Comparison of ENCODE assay signal across 3 cellular contexts in the genomic region with DNA sequence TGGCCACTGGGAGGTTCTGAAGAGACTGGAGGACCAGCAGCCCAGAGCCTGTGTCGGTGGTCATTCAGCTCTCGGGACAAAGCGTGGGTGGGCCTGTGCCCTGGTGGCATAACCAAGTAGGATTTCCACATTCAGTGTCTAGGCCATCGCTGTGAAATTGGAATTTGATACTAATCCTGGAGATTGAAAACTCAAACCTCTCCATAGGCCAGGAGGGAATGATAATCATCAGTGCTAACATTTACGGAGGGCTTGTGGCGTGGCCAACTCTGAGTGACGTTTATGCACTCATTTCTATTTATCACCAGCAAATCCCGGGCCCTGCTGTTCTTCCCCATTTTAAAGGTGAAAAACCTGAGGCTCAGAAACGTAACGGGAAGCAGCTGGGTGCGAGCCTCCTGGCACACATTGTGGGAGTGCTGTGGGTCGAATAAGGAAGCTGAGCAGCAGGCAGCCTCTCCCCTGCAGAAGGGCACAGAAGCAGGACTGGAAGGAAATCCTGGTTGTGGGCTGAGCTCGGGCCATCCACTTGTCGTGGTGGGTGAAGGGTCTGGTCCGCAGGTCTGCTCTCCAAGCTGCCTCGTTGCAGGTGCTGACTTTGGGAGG.
TF ChIP-seq lines count a peak whose summit lies in the region.

No MANE protein-coding gene starts in this region.

TF ChIP-seq in A549, 52 proteins besides CTCF, POLR2A, EP300 and RAD21:
- TF ChIP-seq ZNF302 (CRISPR knock-in tag; IDR thresholded peaks at IDR 0.05) (no peak), JUN (IDR thresholded peaks at IDR 0.05) (no peak), CHD4 (IDR thresholded peaks at IDR 0.05; ENCODE audit: borderline replicate concordance) (no peak), JUNB (IDR thresholded peaks at IDR 0.05) (no peak), FOXS1 (CRISPR knock-in tag; IDR thresholded peaks at IDR 0.05) (no peak), KDM1A (IDR thresholded peaks at IDR 0.05; ENCODE audit: low read depth) (no peak), MYC (IDR thresholded peaks at IDR 0.05; ENCODE audit: borderline replicate concordance, low read length) (no peak), EHMT2 (IDR thresholded peaks at IDR 0.05; ENCODE audit: low read depth) (no peak), TFCP2L1 (CRISPR knock-in tag; IDR thresholded peaks at IDR 0.05) (no peak), NPAS2 (CRISPR knock-in tag; IDR thresholded peaks at IDR 0.05; ENCODE audit: borderline replicate concordance) (no peak), GATA3 (IDR thresholded peaks at IDR 0.05; ENCODE audit: borderline replicate concordance) (no peak), TP53 (CRISPR knock-in tag; IDR thresholded peaks at IDR 0.05) (no peak), EHF (CRISPR knock-in tag; IDR thresholded peaks at IDR 0.05) (no peak), MAFK (IDR thresholded peaks at IDR 0.05; ENCODE audit: partially characterized antibody) (no peak), HOXA7 (CRISPR knock-in tag; IDR thresholded peaks at IDR 0.05) (no peak), ZC3H11A (IDR thresholded peaks at IDR 0.05) (no peak), POLR2AphosphoS2 (conservative IDR thresholded peaks at IDR 0.05; ENCODE audit: low read length) (no peak), NR3C1 (IDR thresholded peaks at IDR 0.05) (no peak)
- TF ChIP-seq, protein P1, sequence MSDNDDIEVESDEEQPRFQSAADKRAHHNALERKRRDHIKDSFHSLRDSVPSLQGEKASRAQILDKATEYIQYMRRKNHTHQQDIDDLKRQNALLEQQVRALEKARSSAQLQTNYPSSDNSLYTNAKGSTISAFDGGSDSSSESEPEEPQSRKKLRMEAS (IDR thresholded peaks at IDR 0.05), result no peak
- TF ChIP-seq, protein P2, sequence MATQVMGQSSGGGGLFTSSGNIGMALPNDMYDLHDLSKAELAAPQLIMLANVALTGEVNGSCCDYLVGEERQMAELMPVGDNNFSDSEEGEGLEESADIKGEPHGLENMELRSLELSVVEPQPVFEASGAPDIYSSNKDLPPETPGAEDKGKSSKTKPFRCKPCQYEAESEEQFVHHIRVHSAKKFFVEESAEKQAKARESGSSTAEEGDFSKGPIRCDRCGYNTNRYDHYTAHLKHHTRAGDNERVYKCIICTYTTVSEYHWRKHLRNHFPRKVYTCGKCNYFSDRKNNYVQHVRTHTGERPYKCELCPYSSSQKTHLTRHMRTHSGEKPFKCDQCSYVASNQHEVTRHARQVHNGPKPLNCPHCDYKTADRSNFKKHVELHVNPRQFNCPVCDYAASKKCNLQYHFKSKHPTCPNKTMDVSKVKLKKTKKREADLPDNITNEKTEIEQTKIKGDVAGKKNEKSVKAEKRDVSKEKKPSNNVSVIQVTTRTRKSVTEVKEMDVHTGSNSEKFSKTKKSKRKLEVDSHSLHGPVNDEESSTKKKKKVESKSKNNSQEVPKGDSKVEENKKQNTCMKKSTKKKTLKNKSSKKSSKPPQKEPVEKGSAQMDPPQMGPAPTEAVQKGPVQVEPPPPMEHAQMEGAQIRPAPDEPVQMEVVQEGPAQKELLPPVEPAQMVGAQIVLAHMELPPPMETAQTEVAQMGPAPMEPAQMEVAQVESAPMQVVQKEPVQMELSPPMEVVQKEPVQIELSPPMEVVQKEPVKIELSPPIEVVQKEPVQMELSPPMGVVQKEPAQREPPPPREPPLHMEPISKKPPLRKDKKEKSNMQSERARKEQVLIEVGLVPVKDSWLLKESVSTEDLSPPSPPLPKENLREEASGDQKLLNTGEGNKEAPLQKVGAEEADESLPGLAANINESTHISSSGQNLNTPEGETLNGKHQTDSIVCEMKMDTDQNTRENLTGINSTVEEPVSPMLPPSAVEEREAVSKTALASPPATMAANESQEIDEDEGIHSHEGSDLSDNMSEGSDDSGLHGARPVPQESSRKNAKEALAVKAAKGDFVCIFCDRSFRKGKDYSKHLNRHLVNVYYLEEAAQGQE (IDR thresholded peaks at IDR 0.05), result no peak
TF ChIP-seq in A549: peak in this region for 0.

TF ChIP-seq in IMR-90, 13 proteins besides CTCF, POLR2A, EP300 and RAD21:
- TF ChIP-seq CEBPB (IDR thresholded peaks at IDR 0.05; ENCODE audit: low read depth, low read length) (no peak), MAZ (IDR thresholded peaks at IDR 0.05; ENCODE audit: borderline replicate concordance, low read depth, low read length) (no peak), MAFK (IDR thresholded peaks at IDR 0.05; ENCODE audit: low read depth, low read length) (no peak), SMC3 (IDR thresholded peaks at IDR 0.05; ENCODE audit: low read depth, low read length) (no peak), RCOR1 (IDR thresholded peaks at IDR 0.05; ENCODE audit: insufficient replicate concordance, low read length) (no peak), RFX5 (IDR thresholded peaks at IDR 0.05; ENCODE audit: low read depth, low read length) (no peak), CHD1 (IDR thresholded peaks at IDR 0.05; ENCODE audit: low read depth, low read length) (no peak), FOS (IDR thresholded peaks at IDR 0.05; ENCODE audit: low read depth, low read length) (no peak), MXI1 (IDR thresholded peaks at IDR 0.05; ENCODE audit: borderline replicate concordance, low read depth, low read length) (no peak), BHLHE40 (IDR thresholded peaks at IDR 0.05; ENCODE audit: low read depth, low read length) (no peak)
- TF ChIP-seq, protein P3, sequence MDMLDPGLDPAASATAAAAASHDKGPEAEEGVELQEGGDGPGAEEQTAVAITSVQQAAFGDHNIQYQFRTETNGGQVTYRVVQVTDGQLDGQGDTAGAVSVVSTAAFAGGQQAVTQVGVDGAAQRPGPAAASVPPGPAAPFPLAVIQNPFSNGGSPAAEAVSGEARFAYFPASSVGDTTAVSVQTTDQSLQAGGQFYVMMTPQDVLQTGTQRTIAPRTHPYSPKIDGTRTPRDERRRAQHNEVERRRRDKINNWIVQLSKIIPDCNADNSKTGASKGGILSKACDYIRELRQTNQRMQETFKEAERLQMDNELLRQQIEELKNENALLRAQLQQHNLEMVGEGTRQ (IDR thresholded peaks at IDR 0.05; ENCODE audit: low read depth, low read length), result no peak
- TF ChIP-seq, protein P4, sequence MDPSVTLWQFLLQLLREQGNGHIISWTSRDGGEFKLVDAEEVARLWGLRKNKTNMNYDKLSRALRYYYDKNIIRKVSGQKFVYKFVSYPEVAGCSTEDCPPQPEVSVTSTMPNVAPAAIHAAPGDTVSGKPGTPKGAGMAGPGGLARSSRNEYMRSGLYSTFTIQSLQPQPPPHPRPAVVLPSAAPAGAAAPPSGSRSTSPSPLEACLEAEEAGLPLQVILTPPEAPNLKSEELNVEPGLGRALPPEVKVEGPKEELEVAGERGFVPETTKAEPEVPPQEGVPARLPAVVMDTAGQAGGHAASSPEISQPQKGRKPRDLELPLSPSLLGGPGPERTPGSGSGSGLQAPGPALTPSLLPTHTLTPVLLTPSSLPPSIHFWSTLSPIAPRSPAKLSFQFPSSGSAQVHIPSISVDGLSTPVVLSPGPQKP (IDR thresholded peaks at IDR 0.05; ENCODE audit: borderline replicate concordance, low read depth, low read length), result no peak

TF ChIP-seq in H1, 55 proteins besides CTCF, POLR2A, EP300 and RAD21:
- no peak for TF ChIP-seq BACH1 (IDR thresholded peaks at IDR 0.05; ENCODE audit: low read length)
- no peak for TF ChIP-seq TAF1 (IDR thresholded peaks at IDR 0.05; ENCODE audit: low read depth, low read length)
- TF ChIP-seq, protein P3 (IDR thresholded peaks at IDR 0.05; ENCODE audit: low read length), result no peak
- TF ChIP-seq JUND (IDR thresholded peaks at IDR 0.05; ENCODE audit: low read length), result no peak
- no peak for TF ChIP-seq GABPA (IDR thresholded peaks at IDR 0.05; ENCODE audit: borderline replicate concordance, insufficient read depth, low read length)
- no peak for TF ChIP-seq YY1 (IDR thresholded peaks at IDR 0.05; ENCODE audit: low read depth, low read length)
- no peak for TF ChIP-seq BRCA1 (IDR thresholded peaks at IDR 0.05; ENCODE audit: low read depth, low read length)
- no peak for TF ChIP-seq CBX8 (IDR thresholded peaks at IDR 0.05; ENCODE audit: borderline replicate concordance, low read depth, low read length)
- no peak for TF ChIP-seq CHD1 (IDR thresholded peaks at IDR 0.05; ENCODE audit: low read depth, low read length)
